Comparison of ENCODE assay signal across 26 cellular contexts in genomic region chr12:40980346-40981005, GRCh38.
DNase-seq lines count a peak whose midpoint lies in the region; ATAC-seq, FAIRE-seq and TF ChIP-seq lines count a peak whose summit lies in the region.
"Had no signal": no experiment of that assay in that cellular context is flagged by ENCODE, and none has a peak within 500 bp of the region (broad histone marks: within the 10 kb centered on the region; RNA-seq: fewer than 3 reads in every experiment).

No MANE protein-coding gene starts in this region.

- no peak overlapping the region for H2AFZ ChIP-seq in IMR-90 (replicated peaks; ENCODE audit: low read length, poor library complexity)
- H2AFZ ChIP-seq: PC-9 had no signal

- no peak overlapping the region for H2BK120ac ChIP-seq in IMR-90 (ENCODE audit: low read depth, low read length)

- no peak overlapping the region for H2AK5ac ChIP-seq in IMR-90 (ENCODE audit: low read depth, low read length)

- no peaks in the 10 kb centered on the region for H3K79me1 ChIP-seq in IMR-90 (ENCODE audit: low read depth in 1 of 2, low read length in 2 of 2)

- H2AK9ac ChIP-seq in IMR-90 (replicated peaks; ENCODE audit: low read depth, low read length, poor library complexity): no peak overlapping the region

- H3K27ac ChIP-seq in IMR-90 (ENCODE audit: insufficient read depth, low read length) (no peak overlapping the region), foreskin keratinocyte (no peak overlapping the region), ovary (no peak overlapping the region)
- H3K27ac ChIP-seq: gastroesophageal sphincter, PC-9, transverse colon had no signal

- CTCF ChIA-PET in IMR-90 (lab: Yijun Ruan, JAX): no interaction called here

- H3K9me1 ChIP-seq in IMR-90 (ENCODE audit: insufficient read depth, low read length): no peaks in the 10 kb centered on the region

- no peak overlapping the region for H2BK20ac ChIP-seq in IMR-90 (ENCODE audit: low read depth, low read length)

- H2BK5ac ChIP-seq in IMR-90 (ENCODE audit: low read depth, low read length, poor library complexity, severe bottlenecking): no peak overlapping the region

- ATAC-seq in IMR-90 (ENCODE audit: low read depth) (no peak), foreskin keratinocyte (peak; percentile 96), left ventricle myocardium superior (no peak)
- ATAC-seq: activated T-cell treated with anti-CD3 and anti-CD28 coated beads, Interleukin-2, amount 50 U/mL, for 72 hours; esophagus mucosa; gastroesophageal sphincter; GM12878; natural killer cell had no signal

- H3K4me1 ChIP-seq in IMR-90 (ENCODE audit: control insufficient read depth, insufficient read depth, low read length) (no peaks in the 10 kb centered on the region; the same call in 1 of the 2 replicates), foreskin keratinocyte (peaks cover 17% of the 10 kb centered on the region), ovary (ENCODE audit: insufficient read depth) (no peaks in the 10 kb centered on the region)
- H3K4me1 ChIP-seq: gastroesophageal sphincter, transverse colon had no signal

- H4K8ac ChIP-seq in IMR-90 (ENCODE audit: low read depth in 2 of 2, low read length in 2 of 2): no peak overlapping the region

- TF ChIP-seq POLR2A in IMR-90 (IDR thresholded peaks at IDR 0.05; ENCODE audit: low read depth, low read length) (no peak), ovary (IDR thresholded peaks at IDR 0.05) (no peak)

- no peak overlapping the region for H3K56ac ChIP-seq in IMR-90 (ENCODE audit: extremely low read depth, insufficient read depth, low read length)

- H3K36me3 ChIP-seq in IMR-90 (ENCODE audit: control insufficient read depth, insufficient read depth, low read length) (no peaks in the 10 kb centered on the region), ovary (no peaks in the 10 kb centered on the region)
- H3K36me3 ChIP-seq: gastroesophageal sphincter had no signal

- intact Hi-C loops in IMR-90 (cut with micrococcal nuclease) (no loop called here), ovary (cut with DNase I) (no loop called here), left ventricle myocardium superior (cut with micrococcal nuclease) (no loop called here)

- POLR2A ChIA-PET in IMR-90 (lab: Charles Lee; ENCODE audit: unreplicated experiment): no interaction called here

- H3K18ac ChIP-seq in IMR-90 (ENCODE audit: low read depth, low read length): no peak overlapping the region

- H3K27me3 ChIP-seq in IMR-90 (ENCODE audit: control insufficient read depth, insufficient read depth, low read length) (no peaks in the 10 kb centered on the region), foreskin keratinocyte (no peaks in the 10 kb centered on the region), ovary (no peaks in the 10 kb centered on the region)
- H3K27me3 ChIP-seq: gastroesophageal sphincter, transverse colon had no signal

- TF ChIP-seq EP300 in ovary (IDR thresholded peaks at IDR 0.05): no peak

- no peak for FAIRE-seq in RCC 7860 (lab: Jason Lieb, UNC)
- FAIRE-seq: GM12878 had no signal

- H2BK15ac ChIP-seq in IMR-90 (ENCODE audit: low read depth, low read length): no peak overlapping the region

- dilution Hi-C loops in IMR-90 (cut with HindIII; ENCODE audit: low sequenced_read_pairs, unreplicated experiment): no loop called here

- in situ Hi-C loops in IMR-90 (cut with MboI; ENCODE audit: low sequenced_read_pairs): no loop called here

- H3K9me3 ChIP-seq in IMR-90 (ENCODE audit: control insufficient read depth, insufficient read depth, low read length) (no peaks in the 10 kb centered on the region), ovary (no peaks in the 10 kb centered on the region)
- H3K9me3 ChIP-seq: transverse colon had no signal

- H3K4ac ChIP-seq in IMR-90 (ENCODE audit: low read depth, low read length): no peak overlapping the region

- H4K5ac ChIP-seq in IMR-90 (ENCODE audit: low read depth, low read length): no peak overlapping the region

- no peak overlapping the region for H4K91ac ChIP-seq in IMR-90 (ENCODE audit: insufficient read depth, low read depth, low read length)

- no CpG with 5 or more reads among the region's 1 CpG for WGBS in IMR-90 (ENCODE audit: extremely low coverage in 2 of 2, insufficient read length in 1 of 2), 2 experiments
- 90 to 98% (median 95%) methylated on average over 1 of the region's 1 CpG for WGBS in ovary, 3 donors

- no peak overlapping the region for H3K9ac ChIP-seq in IMR-90 (ENCODE audit: low read depth, low read length)

- no peak overlapping the region for H3K4me3 ChIP-seq in IMR-90 (ENCODE audit: insufficient read depth, low read depth, low read length)
- no peak overlapping the region for H3K4me3 ChIP-seq in ovary
- H3K4me3 ChIP-seq: gastroesophageal sphincter, GM12878, PC-9, smooth muscle cell, transverse colon had no signal

- no peak overlapping the region for H3K23ac ChIP-seq in IMR-90 (ENCODE audit: low read depth, low read length)

- no TSS peak for BruUV-seq in IMR-90 (replicated peaks; lab: Mats Ljungman, UMichigan)

- no peak for TF ChIP-seq RAD21 in IMR-90 (IDR thresholded peaks at IDR 0.05; ENCODE audit: low read length)

- DNase-seq in IMR-90 (peak; percentile 2), RCC 7860 (ENCODE audit: low spot score) (peak; percentile 54), foreskin keratinocyte (peak; percentile 59 to 85), superior temporal gyrus (ENCODE audit: extremely low spot score) (peak; percentile 60), ovary (no peak), left ventricle myocardium superior (no peak), UCSD-AML1 (lab: John Stamatoyannopoulos, UW; ENCODE audit: unreplicated experiment) (no peak)
- DNase-seq: activated B cell treated with CpG ODN at 0.5 μM for 24 hours; activated CD4-positive, alpha-beta T cell treated with anti-CD3 and anti-CD28 coated beads, Interleukin-2, amount 50 U/mL, for 1 hour; activated naive CD4-positive, alpha-beta T cell treated with Interleukin-2 at 50 U/mL for 16 hours; activated T-cell treated with anti-CD3 and anti-CD28 coated beads, Interleukin-2, amount 50 U/mL, for 72 hours; cortex of kidney; endodermal cell; immature natural killer cell; MV-4-11; natural killer cell; NCI-H1694; NCI-H526; PC-9; SHP77; stimulated activated CD4-positive, alpha-beta T cell treated with anti-CD3 and anti-CD28 coated beads, Interleukin-2, amount 100 ng/mL, for 24 hours; transverse colon had no signal

- no peaks in the 10 kb centered on the region for H4K20me1 ChIP-seq in IMR-90 (ENCODE audit: insufficient read depth, low read length)

- H3K14ac ChIP-seq in IMR-90 (replicated peaks; ENCODE audit: low read depth, low read length): 0 out of 2 replicates have a peak overlapping the region, but pooled peaks have one; percentile 22

- no peak overlapping the region for H3K4me2 ChIP-seq in IMR-90 (ENCODE audit: low read depth, low read length)
- H3K4me2 ChIP-seq: PC-9, smooth muscle cell had no signal

- no peak for TF ChIP-seq CTCF in IMR-90 (conservative IDR thresholded peaks at IDR 0.05; ENCODE audit: low read depth, low read length)
- TF ChIP-seq CTCF in foreskin keratinocyte (conservative IDR thresholded peaks at IDR 0.05): peak; percentile 5
- TF ChIP-seq CTCF in ovary (IDR thresholded peaks at IDR 0.05): no peak

TF ChIP-seq in IMR-90, 13 proteins besides CTCF, POLR2A, EP300 and RAD21:
- TF ChIP-seq CHD1 (IDR thresholded peaks at IDR 0.05; ENCODE audit: low read depth, low read length) (no peak), USF2 (IDR thresholded peaks at IDR 0.05; ENCODE audit: low read depth, low read length) (no peak)

Comparison
In these comparisons a context has a peak if more than half of its experiments do, and no peak if none do; other contexts are left out.
1. DNase-seq: peak in IMR-90 (single experiment), RCC 7860 (single experiment), foreskin keratinocyte (2 of 2) and superior temporal gyrus (single experiment); none in ovary (0 of 5), left ventricle myocardium superior (single experiment) and UCSD-AML1 (single experiment).